Comparison of ENCODE assay signal across 8 cellular contexts in genomic region chr1:146386851-146387749, GRCh38.
A peak's percentile ranks its signal among the peaks of the same experiment; 100 is the strongest.
DNase-seq lines count a peak whose midpoint lies in the region; ATAC-seq and TF ChIP-seq lines count a peak whose summit lies in the region.
"Not testable (repeated sequence)": the region's sequence is repeated elsewhere in the genome, so short reads cannot be mapped to it uniquely, and the experiment has no call there.

No MANE protein-coding gene starts in this region.

- not testable (repeated sequence) for H3F3A ChIP-seq in SK-N-SH (replicated peaks; ENCODE audit: insufficient read depth)

- H3K4me3 ChIP-seq in SK-N-SH (ENCODE audit: low read depth in 2 of 2, low read length in 1 of 2): peak overlapping the region; percentile 42 to 64
- H3K4me3 ChIP-seq in urinary bladder (ENCODE audit: low read depth, low read length): peak overlapping the region; percentile 22

- H3K9ac ChIP-seq in SK-N-SH: peak overlapping the region; percentile 81

- ATAC-seq in HG02798 (IDR thresholded peaks at IDR 0.05; ENCODE audit: poor library complexity, unreplicated experiment): peak; percentile 99

- not testable (repeated sequence) for H3K9me3 ChIP-seq in SK-N-SH

- not testable (repeated sequence) for H4K20me1 ChIP-seq in SK-N-SH (ENCODE audit: insufficient read depth)

- not testable (repeated sequence) for H3K27me3 ChIP-seq in SK-N-SH (ENCODE audit: insufficient read depth)

- peak; percentile 59 for DNase-seq in NCI-H1092 treated with DMSO at 0.1 percent for 48 hours (lab: John Stamatoyannopoulos, UW)
- DNase-seq in SK-N-SH: not testable (repeated sequence)
- peak; percentile 67 for DNase-seq in activated naive CD8-positive, alpha-beta T cell treated with anti-CD3 and anti-CD28 coated beads, Interleukin-2, amount 50 U/mL, for 16 hours (ENCODE audit: low read depth, low spot score)
- DNase-seq in head of caudate nucleus: peak; percentile 28 to 83 (median 62)
- DNase-seq in occipital lobe (lab: John Stamatoyannopoulos, UW): peak; percentile 48

- H3K36me3 ChIP-seq in SK-N-SH (replicated peaks in 1 of 2; ENCODE audit: control insufficient read depth in 1 of 2, insufficient read depth in 2 of 2, low read length in 1 of 2); urinary bladder (ENCODE audit: insufficient read depth): not testable (repeated sequence)

- intact Hi-C loops in head of caudate nucleus (cut with DNase I): not testable (repeated sequence)

- H3K79me2 ChIP-seq in SK-N-SH (ENCODE audit: insufficient read depth): not testable (repeated sequence)

- TF ChIP-seq EP300 in SK-N-SH (IDR thresholded peaks at IDR 0.05; ENCODE audit: borderline replicate concordance in 1 of 2, low read depth in 1 of 2, low read length in 1 of 2): peak in 1 of 2 experiments; percentile 50; a peak in 1 of 4 replicates

- peak; percentile 77 for TF ChIP-seq POLR2A in GM15510 (IDR thresholded peaks at IDR 0.05; ENCODE audit: borderline replicate concordance, extremely low read depth, insufficient read length)

- TF ChIP-seq RAD21 in SK-N-SH (IDR thresholded peaks at IDR 0.05; ENCODE audit: low read length): not testable (repeated sequence)

- H3K27ac ChIP-seq in SK-N-SH (ENCODE audit: low read depth in 2 of 2, low read length in 1 of 2): peak overlapping the region; percentile 82 to 96
- H3K27ac ChIP-seq in urinary bladder (ENCODE audit: low read depth): peak overlapping the region; percentile 92

- H3K9me2 ChIP-seq in SK-N-SH: not testable (repeated sequence)

- not testable (repeated sequence) for H3K4me1 ChIP-seq in SK-N-SH (ENCODE audit: control insufficient read depth in 1 of 2, insufficient read depth in 2 of 2, low read depth in 1 of 2, low read length in 1 of 2); urinary bladder (ENCODE audit: insufficient read depth)

- POLR2A ChIA-PET in SK-N-SH (lab: Yijun Ruan, JAX): interaction anchor here (1.0 to 1.3 kb wide), 5 partner anchors 9 to 697 kb away, joined by 3 to 36 read pairs (median 4); no protein-coding TSS in a partner anchor

- peak overlapping the region; percentile 83; the same call in 1 of the 2 replicates for H2AFZ ChIP-seq in SK-N-SH (ENCODE audit: low read depth)

- not testable (repeated sequence) for TF ChIP-seq CTCF in SK-N-SH (IDR thresholded peaks at IDR 0.05)

- CTCF ChIA-PET in SK-N-SH (lab: Yijun Ruan, JAX): not testable (repeated sequence)

- 0% methylated on average over 26 of the region's 39 CpGs for WGBS in SK-N-SH (ENCODE audit: low lambda C conversion rate)
- WGBS in urinary bladder: under 1% methylated on average over 29 of the region's 39 CpGs

- peak overlapping the region; percentile 78; the same call in 1 of the 2 replicates for H3K4me2 ChIP-seq in SK-N-SH

TF ChIP-seq in SK-N-SH, 30 proteins besides CTCF, POLR2A, EP300 and RAD21:
- TF ChIP-seq TCF12 (IDR thresholded peaks at IDR 0.05) (peak; percentile 53), MEF2A (IDR thresholded peaks at IDR 0.05; ENCODE audit: borderline replicate concordance, low read depth) (0 out of 2 replicates have a peak, but pooled peaks have one; percentile 7), ELF1 (IDR thresholded peaks at IDR 0.05) (peak; percentile 29; the same call in 1 of the 2 replicates), TAF1 (IDR thresholded peaks at IDR 0.05; ENCODE audit: borderline replicate concordance, low read depth, low read length) (peak; percentile 67; the same call in 1 of the 2 replicates), YY1 (IDR thresholded peaks at IDR 0.05; ENCODE audit: low read depth) (peak; percentile 33; the same call in 1 of the 2 replicates), NFIC (IDR thresholded peaks at IDR 0.05; ENCODE audit: borderline replicate concordance) (0 out of 2 replicates have a peak, but pooled peaks have one; percentile 9), PBX3 (IDR thresholded peaks at IDR 0.05) (peak; percentile 69), GABPA (IDR thresholded peaks at IDR 0.05; ENCODE audit: low read depth) (peak; percentile 56), POLR2AphosphoS5 (IDR thresholded peaks at IDR 0.05; ENCODE audit: low read depth, low read length) (peak; percentile 98), FOSL2 (IDR thresholded peaks at IDR 0.05; ENCODE audit: borderline replicate concordance, low read depth) (peak; percentile 51; the same call in 1 of the 2 replicates), MAX (IDR thresholded peaks at IDR 0.05; ENCODE audit: low read depth) (peak; percentile 56), TEAD4 (IDR thresholded peaks at IDR 0.05; ENCODE audit: borderline replicate concordance, insufficient read depth) (peak; percentile 52; the same call in 1 of the 2 replicates), ZBTB33 (IDR thresholded peaks at IDR 0.05; ENCODE audit: borderline replicate concordance, low read depth) (peak; percentile 92), JUND (IDR thresholded peaks at IDR 0.05) (peak; percentile 75), SIN3A (IDR thresholded peaks at IDR 0.05; ENCODE audit: borderline replicate concordance, low read depth, low read length) (peak; percentile 99), FOXM1 (IDR thresholded peaks at IDR 0.05; ENCODE audit: low read depth) (peak; percentile 33; the same call in 1 of the 2 replicates), CHD2 (IDR thresholded peaks at IDR 0.05; ENCODE audit: low read length, partially characterized antibody) (peak; percentile 76)
- TF ChIP-seq, protein P1, sequence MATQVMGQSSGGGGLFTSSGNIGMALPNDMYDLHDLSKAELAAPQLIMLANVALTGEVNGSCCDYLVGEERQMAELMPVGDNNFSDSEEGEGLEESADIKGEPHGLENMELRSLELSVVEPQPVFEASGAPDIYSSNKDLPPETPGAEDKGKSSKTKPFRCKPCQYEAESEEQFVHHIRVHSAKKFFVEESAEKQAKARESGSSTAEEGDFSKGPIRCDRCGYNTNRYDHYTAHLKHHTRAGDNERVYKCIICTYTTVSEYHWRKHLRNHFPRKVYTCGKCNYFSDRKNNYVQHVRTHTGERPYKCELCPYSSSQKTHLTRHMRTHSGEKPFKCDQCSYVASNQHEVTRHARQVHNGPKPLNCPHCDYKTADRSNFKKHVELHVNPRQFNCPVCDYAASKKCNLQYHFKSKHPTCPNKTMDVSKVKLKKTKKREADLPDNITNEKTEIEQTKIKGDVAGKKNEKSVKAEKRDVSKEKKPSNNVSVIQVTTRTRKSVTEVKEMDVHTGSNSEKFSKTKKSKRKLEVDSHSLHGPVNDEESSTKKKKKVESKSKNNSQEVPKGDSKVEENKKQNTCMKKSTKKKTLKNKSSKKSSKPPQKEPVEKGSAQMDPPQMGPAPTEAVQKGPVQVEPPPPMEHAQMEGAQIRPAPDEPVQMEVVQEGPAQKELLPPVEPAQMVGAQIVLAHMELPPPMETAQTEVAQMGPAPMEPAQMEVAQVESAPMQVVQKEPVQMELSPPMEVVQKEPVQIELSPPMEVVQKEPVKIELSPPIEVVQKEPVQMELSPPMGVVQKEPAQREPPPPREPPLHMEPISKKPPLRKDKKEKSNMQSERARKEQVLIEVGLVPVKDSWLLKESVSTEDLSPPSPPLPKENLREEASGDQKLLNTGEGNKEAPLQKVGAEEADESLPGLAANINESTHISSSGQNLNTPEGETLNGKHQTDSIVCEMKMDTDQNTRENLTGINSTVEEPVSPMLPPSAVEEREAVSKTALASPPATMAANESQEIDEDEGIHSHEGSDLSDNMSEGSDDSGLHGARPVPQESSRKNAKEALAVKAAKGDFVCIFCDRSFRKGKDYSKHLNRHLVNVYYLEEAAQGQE (IDR thresholded peaks at IDR 0.05; ENCODE audit: low read depth, low read length): peak; percentile 33; the same call in 1 of the 2 replicates
